8 cellular contexts compared by ENCODE assay signal in genomic region chr20:43459022-43459942, GRCh38. TPM values are rescaled to one million over a fixed set of nuclear protein-coding genes. Genes with fewer than 3 reads are reported as not detected.
DNase-seq lines count a peak whose midpoint lies in the region; FAIRE-seq and TF ChIP-seq lines count a peak whose summit lies in the region.

No MANE protein-coding gene starts in this region.

- peak overlapping the region; percentile 86 for H3K4me3 Mint-ChIP-seq in activated CD4-positive, alpha-beta memory T cell treated with anti-CD3 and anti-CD28 coated beads, Interleukin-2, amount 10 ng/mL, durations not matched to agents 7 days and 5 days
- peak overlapping the region; percentile 88 for H3K4me3 Mint-ChIP-seq in glutamatergic neuron (ENCODE audit: unreplicated experiment)

- H3K36me3 Mint-ChIP-seq in activated CD4-positive, alpha-beta memory T cell treated with anti-CD3 and anti-CD28 coated beads, Interleukin-2, amount 10 ng/mL, durations not matched to agents 7 days and 5 days (ENCODE audit: low read depth) = peaks cover 51% of the 10 kb centered on the region
- peaks cover 7% of the 10 kb centered on the region for H3K36me3 Mint-ChIP-seq in glutamatergic neuron (ENCODE audit: unreplicated experiment)

- CTCF ChIA-PET in activated CD4-positive, alpha-beta memory T cell treated with anti-CD3 and anti-CD28 coated beads, Interleukin-2, amount 10 ng/mL, durations not matched to agents 7 days and 5 days (lab: Charles Lee) = no interaction called here

- H3K27ac ChIP-seq in small intestine (ENCODE audit: low read depth in 1 of 2, low read length in 1 of 2) = peak overlapping the region in 1 of 2 donors; percentile 25

- peaks cover under 1% of the 10 kb centered on the region for H3K27me3 Mint-ChIP-seq in activated CD4-positive, alpha-beta memory T cell treated with anti-CD3 and anti-CD28 coated beads, Interleukin-2, amount 10 ng/mL, durations not matched to agents 7 days and 5 days
- H3K27me3 Mint-ChIP-seq in glutamatergic neuron (ENCODE audit: unreplicated experiment) = peaks cover 10% of the 10 kb centered on the region

- peaks cover 45% of the 10 kb centered on the region for H3K4me1 Mint-ChIP-seq in activated CD4-positive, alpha-beta memory T cell treated with anti-CD3 and anti-CD28 coated beads, Interleukin-2, amount 10 ng/mL, durations not matched to agents 7 days and 5 days
- peaks cover 2% of the 10 kb centered on the region for H3K4me1 Mint-ChIP-seq in glutamatergic neuron (ENCODE audit: low read depth, unreplicated experiment)

- peaks cover 3 to 6% of the 10 kb centered on the region in 2 donors for H3K4me1 ChIP-seq in small intestine (ENCODE audit: control insufficient read depth in 2 of 2, insufficient read depth in 1 of 2, low read depth in 1 of 2, low read length in 1 of 2)

- peak; percentile 37 for DNase-seq in activated CD4-positive, alpha-beta T cell treated with anti-CD3 and anti-CD28 coated beads for 48 hours
- no peak for DNase-seq in activated CD4-positive, alpha-beta T cell treated with anti-CD3 and anti-CD28 coated beads for 1 hour
- peak; percentile 53 for DNase-seq in activated CD4-positive, alpha-beta memory T cell treated with anti-CD3 and anti-CD28 coated beads, Interleukin-2, amount 10 ng/mL, durations not matched to agents 7 days and 5 days
- DNase-seq in glutamatergic neuron (no peak), small intestine (peak; percentile 39), cerebellar nuclear complex (lab: John Stamatoyannopoulos, UW) (no peak), Ammon's horn (ENCODE audit: low spot score) (no peak), DMS53 treated with DMSO at 0.1 percent for 48 hours (lab: John Stamatoyannopoulos, UW; ENCODE audit: unreplicated experiment) (no peak)

- POLR2A ChIA-PET in activated CD4-positive, alpha-beta memory T cell treated with anti-CD3 and anti-CD28 coated beads, Interleukin-2, amount 10 ng/mL, durations not matched to agents 7 days and 5 days (lab: Charles Lee) = interaction anchor here (0.7 to 3.3 kb wide), 8 partner anchors 13 to 633 kb away, joined by 3 to 31 read pairs (median 12); partner anchors contain the start of genes IFT52 and MYBL2

- WGBS in small intestine, 3 donors = 42 to 60% (median 50%) methylated on average over 12 of the region's 12 CpGs

- H3K9me3 ChIP-seq in small intestine (ENCODE audit: control insufficient read depth, low read depth) = no peaks in the 10 kb centered on the region

- no peaks in the 10 kb centered on the region for H3K9me3 Mint-ChIP-seq in activated CD4-positive, alpha-beta memory T cell treated with anti-CD3 and anti-CD28 coated beads, Interleukin-2, amount 10 ng/mL, durations not matched to agents 7 days and 5 days
- H3K9me3 Mint-ChIP-seq in glutamatergic neuron (ENCODE audit: unreplicated experiment) = peaks cover 11% of the 10 kb centered on the region

- peaks cover 13 to 21% of the 10 kb centered on the region in 2 donors for H3K36me3 ChIP-seq in small intestine (ENCODE audit: control insufficient read depth in 2 of 2, insufficient read depth in 2 of 2, low read length in 2 of 2)

- no peak for TF ChIP-seq CTCF in glutamatergic neuron (IDR thresholded peaks at IDR 0.05; ENCODE audit: partially characterized antibody, unreplicated experiment)

- no peaks in the 10 kb centered on the region for H3K27me3 ChIP-seq in small intestine (ENCODE audit: control insufficient read depth in 2 of 2, insufficient read depth in 2 of 2, low read length in 2 of 2)

- FAIRE-seq in small intestine (lab: Jason Lieb, UNC) = no peak

- peak overlapping the region; percentile 84 to 89 for H3K4me3 ChIP-seq in small intestine (ENCODE audit: low read depth in 1 of 2, low read length in 2 of 2)

- peak overlapping the region; percentile 76 for H3K27ac Mint-ChIP-seq in activated CD4-positive, alpha-beta memory T cell treated with anti-CD3 and anti-CD28 coated beads, Interleukin-2, amount 10 ng/mL, durations not matched to agents 7 days and 5 days
- H3K27ac Mint-ChIP-seq in glutamatergic neuron (ENCODE audit: unreplicated experiment) = peak overlapping the region; percentile 6

RNA-seq across cellular contexts. Expression of gene SRSF6, which starts 1.6 kb away (rescaled TPM):
- 100 to 1,000 TPM; 106 to 109 TPM for total RNA-seq in activated CD4-positive, alpha-beta memory T cell treated with anti-CD3 and anti-CD28 coated beads, Interleukin-2, amount 10 ng/mL, durations not matched to agents 7 days and 5 days
- 161 TPM for total RNA-seq in glutamatergic neuron (ENCODE audit: unreplicated experiment)
- polyA plus RNA-seq in small intestine = 10 to 100 TPM; 42.4 to 83.8 (median 63.7) TPM

RNA-seq across cellular contexts. Expression of gene L3MBTL1, which starts 48.2 kb away (rescaled TPM):
- total RNA-seq in activated CD4-positive, alpha-beta memory T cell treated with anti-CD3 and anti-CD28 coated beads, Interleukin-2, amount 10 ng/mL, durations not matched to agents 7 days and 5 days = 1 to 10 TPM; 7.3 to 7.4 TPM
- total RNA-seq in glutamatergic neuron (ENCODE audit: unreplicated experiment) = 19.9 TPM
- 1 to 10 TPM; 1.6 to 2.7 (median 2.5) TPM for polyA plus RNA-seq in small intestine

Comparison
In these comparisons a context has a peak if more than half of its experiments do, and no peak if none do; other contexts are left out.
1. DNase-seq: peak in activated CD4-positive, alpha-beta T cell treated with anti-CD3 and anti-CD28 coated beads for 48 hours (single experiment), activated CD4-positive, alpha-beta memory T cell treated with anti-CD3 and anti-CD28 coated beads, Interleukin-2, amount 10 ng/mL, durations not matched to agents 7 days and 5 days (single experiment) and small intestine (single experiment); none in activated CD4-positive, alpha-beta T cell treated with anti-CD3 and anti-CD28 coated beads for 1 hour (single experiment), glutamatergic neuron (single experiment), cerebellar nuclear complex (0 of 2), Ammon's horn (single experiment) and DMS53 treated with DMSO at 0.1 percent for 48 hours (single experiment).